ENCODE assay signal across 1 cellular context in the genomic region with DNA sequence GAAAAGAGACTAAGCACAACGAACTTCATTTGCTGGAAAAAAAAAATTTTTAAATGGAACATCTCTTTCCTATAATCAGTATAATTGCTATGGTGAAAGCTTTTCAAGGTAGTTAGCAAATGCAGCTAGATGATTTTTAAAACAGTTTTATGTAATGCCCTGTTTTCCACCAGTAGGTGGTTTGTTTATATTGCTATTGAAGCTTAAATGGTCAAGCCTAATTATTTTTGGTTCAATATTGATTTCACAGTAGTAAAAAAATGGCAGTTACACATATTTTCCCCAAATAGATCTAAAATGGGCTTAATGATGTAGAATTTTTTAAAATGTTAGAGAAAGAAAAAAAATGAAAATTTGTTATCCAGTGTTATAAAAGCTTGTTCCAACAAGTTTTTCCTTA.
TF ChIP-seq lines count a peak whose summit lies in the region.

No MANE protein-coding gene starts in this region.

TF ChIP-seq in GM23338, 12 proteins besides CTCF, POLR2A, EP300 and RAD21 (continued from another document):
- TF ChIP-seq, protein P1, sequence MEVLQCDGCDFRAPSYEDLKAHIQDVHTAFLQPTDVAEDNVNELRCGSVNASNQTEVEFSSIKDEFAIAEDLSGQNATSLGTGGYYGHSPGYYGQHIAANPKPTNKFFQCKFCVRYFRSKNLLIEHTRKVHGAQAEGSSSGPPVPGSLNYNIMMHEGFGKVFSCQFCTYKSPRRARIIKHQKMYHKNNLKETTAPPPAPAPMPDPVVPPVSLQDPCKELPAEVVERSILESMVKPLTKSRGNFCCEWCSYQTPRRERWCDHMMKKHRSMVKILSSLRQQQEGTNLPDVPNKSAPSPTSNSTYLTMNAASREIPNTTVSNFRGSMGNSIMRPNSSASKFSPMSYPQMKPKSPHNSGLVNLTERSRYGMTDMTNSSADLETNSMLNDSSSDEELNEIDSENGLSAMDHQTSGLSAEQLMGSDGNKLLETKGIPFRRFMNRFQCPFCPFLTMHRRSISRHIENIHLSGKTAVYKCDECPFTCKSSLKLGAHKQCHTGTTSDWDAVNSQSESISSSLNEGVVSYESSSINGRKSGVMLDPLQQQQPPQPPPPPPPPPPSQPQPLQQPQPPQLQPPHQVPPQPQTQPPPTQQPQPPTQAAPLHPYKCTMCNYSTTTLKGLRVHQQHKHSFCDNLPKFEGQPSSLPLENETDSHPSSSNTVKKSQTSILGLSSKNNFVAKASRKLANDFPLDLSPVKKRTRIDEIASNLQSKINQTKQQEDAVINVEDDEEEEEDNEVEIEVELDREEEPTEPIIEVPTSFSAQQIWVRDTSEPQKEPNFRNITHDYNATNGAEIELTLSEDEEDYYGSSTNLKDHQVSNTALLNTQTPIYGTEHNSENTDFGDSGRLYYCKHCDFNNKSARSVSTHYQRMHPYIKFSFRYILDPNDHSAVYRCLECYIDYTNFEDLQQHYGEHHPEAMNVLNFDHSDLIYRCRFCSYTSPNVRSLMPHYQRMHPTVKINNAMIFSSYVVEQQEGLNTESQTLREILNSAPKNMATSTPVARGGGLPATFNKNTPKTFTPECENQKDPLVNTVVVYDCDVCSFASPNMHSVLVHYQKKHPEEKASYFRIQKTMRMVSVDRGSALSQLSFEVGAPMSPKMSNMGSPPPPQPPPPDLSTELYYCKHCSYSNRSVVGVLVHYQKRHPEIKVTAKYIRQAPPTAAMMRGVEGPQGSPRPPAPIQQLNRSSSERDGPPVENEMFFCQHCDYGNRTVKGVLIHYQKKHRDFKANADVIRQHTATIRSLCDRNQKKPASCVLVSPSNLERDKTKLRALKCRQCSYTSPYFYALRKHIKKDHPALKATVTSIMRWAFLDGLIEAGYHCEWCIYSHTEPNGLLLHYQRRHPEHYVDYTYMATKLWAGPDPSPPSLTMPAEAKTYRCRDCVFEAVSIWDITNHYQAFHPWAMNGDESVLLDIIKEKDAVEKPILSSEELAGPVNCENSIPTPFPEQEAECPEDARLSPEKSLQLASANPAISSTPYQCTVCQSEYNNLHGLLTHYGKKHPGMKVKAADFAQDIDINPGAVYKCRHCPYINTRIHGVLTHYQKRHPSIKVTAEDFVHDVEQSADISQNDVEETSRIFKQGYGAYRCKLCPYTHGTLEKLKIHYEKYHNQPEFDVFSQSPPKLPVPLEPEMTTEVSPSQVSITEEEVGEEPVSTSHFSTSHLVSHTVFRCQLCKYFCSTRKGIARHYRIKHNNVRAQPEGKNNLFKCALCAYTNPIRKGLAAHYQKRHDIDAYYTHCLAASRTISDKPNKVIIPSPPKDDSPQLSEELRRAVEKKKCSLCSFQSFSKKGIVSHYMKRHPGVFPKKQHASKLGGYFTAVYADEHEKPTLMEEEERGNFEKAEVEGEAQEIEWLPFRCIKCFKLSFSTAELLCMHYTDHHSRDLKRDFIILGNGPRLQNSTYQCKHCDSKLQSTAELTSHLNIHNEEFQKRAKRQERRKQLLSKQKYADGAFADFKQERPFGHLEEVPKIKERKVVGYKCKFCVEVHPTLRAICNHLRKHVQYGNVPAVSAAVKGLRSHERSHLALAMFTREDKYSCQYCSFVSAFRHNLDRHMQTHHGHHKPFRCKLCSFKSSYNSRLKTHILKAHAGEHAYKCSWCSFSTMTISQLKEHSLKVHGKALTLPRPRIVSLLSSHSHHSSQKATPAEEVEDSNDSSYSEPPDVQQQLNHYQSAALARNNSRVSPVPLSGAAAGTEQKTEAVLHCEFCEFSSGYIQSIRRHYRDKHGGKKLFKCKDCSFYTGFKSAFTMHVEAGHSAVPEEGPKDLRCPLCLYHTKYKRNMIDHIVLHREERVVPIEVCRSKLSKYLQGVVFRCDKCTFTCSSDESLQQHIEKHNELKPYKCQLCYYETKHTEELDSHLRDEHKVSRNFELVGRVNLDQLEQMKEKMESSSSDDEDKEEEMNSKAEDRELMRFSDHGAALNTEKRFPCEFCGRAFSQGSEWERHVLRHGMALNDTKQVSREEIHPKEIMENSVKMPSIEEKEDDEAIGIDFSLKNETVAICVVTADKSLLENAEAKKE (CRISPR knock-in tag; IDR thresholded peaks at IDR 0.05), result no peak
- TF ChIP-seq EZH2 (IDR thresholded peaks at IDR 0.05; ENCODE audit: low read depth, unreplicated experiment), result no peak
- no peak for TF ChIP-seq JUNB (IDR thresholded peaks at IDR 0.05; ENCODE audit: unreplicated experiment)
- TF ChIP-seq ZNF331 (CRISPR knock-in tag; IDR thresholded peaks at IDR 0.05; ENCODE audit: low read depth), result no peak
